Comparison of ENCODE assay signal across 1 cellular context in genomic region chr11:27700351-27701261, GRCh38.
TF ChIP-seq lines count a peak whose summit lies in the region.

Gene BDNF (minus strand): TSS chr11:27700455. CDS start chr11:27658564, 41,891 bp downstream.

TF ChIP-seq in HEK293, 187 proteins besides CTCF, POLR2A, EP300 and RAD21 (continued from another document and continues in another):
- no peak for TF ChIP-seq ZNF658 (tag by site-specific recombination; IDR thresholded peaks at IDR 0.05)
- TF ChIP-seq ZNF2 (tag by site-specific recombination; IDR thresholded peaks at IDR 0.05), result no peak
- no peak for TF ChIP-seq ZNF777 (tag by site-specific recombination; IDR thresholded peaks at IDR 0.05; ENCODE audit: borderline replicate concordance)
- no peak; the same call in 1 of the 2 replicates for TF ChIP-seq SP3 (tag by site-specific recombination; IDR thresholded peaks at IDR 0.05)
- TF ChIP-seq ZNF404 (tag by site-specific recombination; IDR thresholded peaks at IDR 0.05), result no peak
- TF ChIP-seq ZNF426 (tag by site-specific recombination; IDR thresholded peaks at IDR 0.05), result no peak
- peak; percentile 48 for TF ChIP-seq PRDM10 (tag by site-specific recombination; IDR thresholded peaks at IDR 0.05)
- TF ChIP-seq ZXDB (tag by site-specific recombination; IDR thresholded peaks at IDR 0.05), result peak; percentile 70
- TF ChIP-seq GLIS1 (tag by site-specific recombination; IDR thresholded peaks at IDR 0.05), result peak; percentile 24
- TF ChIP-seq PRDM1 (tag by site-specific recombination; IDR thresholded peaks at IDR 0.05), result no peak
- peak; percentile 30; the same call in 1 of the 2 replicates for TF ChIP-seq KLF8 (tag by site-specific recombination; IDR thresholded peaks at IDR 0.05)
- no peak for TF ChIP-seq ZNF169 (tag by site-specific recombination; IDR thresholded peaks at IDR 0.05)
- TF ChIP-seq EGR2 (tag by site-specific recombination; IDR thresholded peaks at IDR 0.05; ENCODE audit: low read depth), result no peak
- peak; percentile 81 for TF ChIP-seq ZBTB26 (tag by site-specific recombination; optimal IDR thresholded peaks at IDR 0.05)
- no peak for TF ChIP-seq GFI1B (tag by site-specific recombination; IDR thresholded peaks at IDR 0.05)
- no peak for TF ChIP-seq ZNF555 (tag by site-specific recombination; conservative IDR thresholded peaks at IDR 0.05)
- no peak for TF ChIP-seq ZNF248 (tag by site-specific recombination; IDR thresholded peaks at IDR 0.05)
- no peak for TF ChIP-seq ZNF513 (tag by site-specific recombination; IDR thresholded peaks at IDR 0.05)
- peak; percentile 34; the same call in 1 of the 2 replicates for TF ChIP-seq ZBTB11 (tag by site-specific recombination; conservative IDR thresholded peaks at IDR 0.05; ENCODE audit: low read depth)
- no peak for TF ChIP-seq ZNF37A (tag by site-specific recombination; IDR thresholded peaks at IDR 0.05)
- no peak for TF ChIP-seq ZNF76 (tag by site-specific recombination; IDR thresholded peaks at IDR 0.05; ENCODE audit: borderline replicate concordance, low read depth)
- no peak for TF ChIP-seq ZNF623 (tag by site-specific recombination; IDR thresholded peaks at IDR 0.05)
- no peak for TF ChIP-seq ZNF324 (tag by site-specific recombination; IDR thresholded peaks at IDR 0.05)
- TF ChIP-seq RBAK (tag by site-specific recombination; IDR thresholded peaks at IDR 0.05), result no peak
- TF ChIP-seq ZNF837 (tag by site-specific recombination; IDR thresholded peaks at IDR 0.05), result no peak
- peak; percentile 21; the same call in 1 of the 2 replicates for TF ChIP-seq SP2 (tag by site-specific recombination; IDR thresholded peaks at IDR 0.05)
- TF ChIP-seq SETDB1 (IDR thresholded peaks at IDR 0.05; ENCODE audit: insufficient read length, low read length), result no peak
- no peak for TF ChIP-seq ZNF561 (tag by site-specific recombination; IDR thresholded peaks at IDR 0.05; ENCODE audit: borderline replicate concordance)
- no peak for TF ChIP-seq IKZF3 (tag by site-specific recombination; IDR thresholded peaks at IDR 0.05)
- TF ChIP-seq ZNF335 (tag by site-specific recombination; conservative IDR thresholded peaks at IDR 0.05), result peak; percentile 87
- no peak for TF ChIP-seq ZNF621 (tag by site-specific recombination; IDR thresholded peaks at IDR 0.05)
- peak; percentile 61; the same call in 1 of the 2 replicates for TF ChIP-seq ZIC2 (tag by site-specific recombination; IDR thresholded peaks at IDR 0.05)
- no peak for TF ChIP-seq ZNF548 (tag by site-specific recombination; IDR thresholded peaks at IDR 0.05)
- TF ChIP-seq ELK4 (IDR thresholded peaks at IDR 0.05; ENCODE audit: borderline replicate concordance, low read depth, low read length), result no peak
- TF ChIP-seq ZNF155 (tag by site-specific recombination; IDR thresholded peaks at IDR 0.05), result no peak
- no peak for TF ChIP-seq ZNF747 (tag by site-specific recombination; IDR thresholded peaks at IDR 0.05)
- no peak for TF ChIP-seq ZNF366 (tag by site-specific recombination; conservative IDR thresholded peaks at IDR 0.05)
- no peak for TF ChIP-seq BCL11B (tag by site-specific recombination; IDR thresholded peaks at IDR 0.05; ENCODE audit: low read depth)
- TF ChIP-seq GLIS2 (tag by site-specific recombination; IDR thresholded peaks at IDR 0.05), result peak; percentile 26; the same call in 1 of the 2 replicates
- no peak for TF ChIP-seq ZNF571 (tag by site-specific recombination; IDR thresholded peaks at IDR 0.05)
- no peak for TF ChIP-seq FEZF1 (tag by site-specific recombination; IDR thresholded peaks at IDR 0.05)
- TF ChIP-seq ZNF266 (tag by site-specific recombination; IDR thresholded peaks at IDR 0.05; ENCODE audit: low read depth), result no peak
- peak; percentile 54 for TF ChIP-seq ZSCAN4 (tag by site-specific recombination; IDR thresholded peaks at IDR 0.05)
- TF ChIP-seq ZBTB8A (tag by site-specific recombination; IDR thresholded peaks at IDR 0.05), result peak; percentile 90
- peak; percentile 48; the same call in 1 of the 2 replicates for TF ChIP-seq KLF9 (tag by site-specific recombination; IDR thresholded peaks at IDR 0.05; ENCODE audit: low read depth)
- TF ChIP-seq MEIS1 (CRISPR knock-in tag; IDR thresholded peaks at IDR 0.05; ENCODE audit: borderline replicate concordance), result no peak
- no peak for TF ChIP-seq ZNF239 (tag by site-specific recombination; IDR thresholded peaks at IDR 0.05)
- no peak for TF ChIP-seq ZNF473 (tag by site-specific recombination; IDR thresholded peaks at IDR 0.05)
- TF ChIP-seq MZF1 (tag by site-specific recombination; IDR thresholded peaks at IDR 0.05; ENCODE audit: borderline replicate concordance), result no peak
- no peak for TF ChIP-seq ZNF362 (tag by site-specific recombination; IDR thresholded peaks at IDR 0.05)
- no peak for TF ChIP-seq HOXA7 (CRISPR knock-in tag; IDR thresholded peaks at IDR 0.05; ENCODE audit: borderline replicate concordance)
- no peak for TF ChIP-seq ZNF580 (tag by site-specific recombination; IDR thresholded peaks at IDR 0.05)
- no peak for TF ChIP-seq ZFP41 (tag by site-specific recombination; IDR thresholded peaks at IDR 0.05; ENCODE audit: borderline replicate concordance)
- TF ChIP-seq ZFHX2 (tag by site-specific recombination; conservative IDR thresholded peaks at IDR 0.05), result no peak
- peak; percentile 83 for TF ChIP-seq ZBTB10 (tag by site-specific recombination; IDR thresholded peaks at IDR 0.05)
